ENCODE assay signal across 12 cellular contexts in genomic region chr11:130603585-130603906, GRCh38.
A peak's percentile ranks its signal among the peaks of the same experiment; 100 is the strongest.
DNase-seq lines count a peak whose midpoint lies in the region; ATAC-seq and TF ChIP-seq lines count a peak whose summit lies in the region.
"Had no signal": no experiment of that assay in that cellular context is flagged by ENCODE, and none has a peak within 500 bp of the region (broad histone marks: within the 10 kb centered on the region; RNA-seq: fewer than 3 reads in every experiment).

No MANE protein-coding gene starts in this region.

- H3K4me1 ChIP-seq in breast epithelium (no peaks in the 10 kb centered on the region), mammary epithelial cell (ENCODE audit: insufficient read depth, low read length) (no peaks in the 10 kb centered on the region), sigmoid colon (peaks cover 0 to 53% (median 50%) of the 10 kb centered on the region in 4 donors), thyroid gland (peaks cover 15 to 20% of the 10 kb centered on the region in 2 donors), PC-3 (ENCODE audit: insufficient read depth, low read length) (peaks cover 16% of the 10 kb centered on the region)

- no peaks in the 10 kb centered on the region for H3K27me3 Mint-ChIP-seq in nephron (ENCODE audit: low read depth)
- H3K27me3 Mint-ChIP-seq: CD4-positive, CD25-positive, alpha-beta regulatory T cell had no signal

- POLR2A ChIA-PET in PC-3 (lab: Charles Lee; ENCODE audit: unreplicated experiment): no interaction called here

- CTCF ChIA-PET in mammary epithelial cell (lab: Charles Lee; ENCODE audit: low non-redundant PET) (no interaction called here), PC-3 (lab: Charles Lee) (no interaction called here)

- H3K4me1 Mint-ChIP-seq in nephron: peaks cover 86% of the 10 kb centered on the region
- H3K4me1 Mint-ChIP-seq: CD4-positive, CD25-positive, alpha-beta regulatory T cell had no signal

- H2AFZ ChIP-seq in mammary epithelial cell (ENCODE audit: low read depth, low read length): no peak overlapping the region
- no peak overlapping the region for H2AFZ ChIP-seq in PC-3 (ENCODE audit: low read length)

- H3K4me2 ChIP-seq in mammary epithelial cell (ENCODE audit: insufficient read depth, low read depth, low read length) (no peak overlapping the region), PC-3 (ENCODE audit: low read length) (no peak overlapping the region)

- 97% methylated on average over 4 of the region's 4 CpGs for WGBS in mammary epithelial cell (ENCODE audit: low coverage, missing lambda C conversion rate)
- 22 to 62% methylated on average over 4 of the region's 4 CpGs for WGBS in sigmoid colon, 2 donors
- whole genome bisulfite sequencing in thyroid gland, 2 donors: 90 to 92% methylated on average over 4 of the region's 4 CpGs

- BruUV-seq in mammary epithelial cell (replicated peaks; lab: Mats Ljungman, UMichigan) (no TSS peak), PC-3 (replicated peaks; lab: Mats Ljungman, UMichigan) (no TSS peak)

- H3K27ac ChIP-seq in breast epithelium (peak overlapping the region; percentile 48 to 62), mammary epithelial cell (ENCODE audit: insufficient read depth, low read depth, low read length) (no peak overlapping the region), sigmoid colon (peak overlapping the region in 3 of 4 donors; percentile 64 to 75 (median 75)), thyroid gland (no peak overlapping the region), PC-3 (ENCODE audit: low read length) (no peak overlapping the region)
- H3K27ac ChIP-seq: BLaER1 treated with 17β-estradiol and CSF1 and Interleukin-3, amounts not matched to agents 10 nM and 100 nM had no signal

- TF ChIP-seq CTCF in breast epithelium (IDR thresholded peaks at IDR 0.05) (no peak), mammary epithelial cell (conservative IDR thresholded peaks at IDR 0.05 in 1 of 2, IDR thresholded peaks at IDR 0.05 in 1 of 2; ENCODE audit: extremely low read depth in 1 of 2, insufficient read depth in 1 of 2, low read depth in 1 of 2, low read length in 2 of 2) (no peak), nephron (IDR thresholded peaks at IDR 0.05; ENCODE audit: unreplicated experiment in 3 of 3) (no peak), sigmoid colon (IDR thresholded peaks at IDR 0.05) (no peak), thyroid gland (IDR thresholded peaks at IDR 0.05) (no peak), PC-3 (conservative IDR thresholded peaks at IDR 0.05; ENCODE audit: low read depth, low read length) (no peak)

- H3K9me3 ChIP-seq in breast epithelium (no peaks in the 10 kb centered on the region), mammary epithelial cell (replicated peaks; ENCODE audit: insufficient read depth, low read length) (no peaks in the 10 kb centered on the region), sigmoid colon (no peaks in the 10 kb centered on the region), thyroid gland (no peaks in the 10 kb centered on the region), PC-3 (ENCODE audit: low read length) (no peaks in the 10 kb centered on the region)

- DNase-seq in breast epithelium (ENCODE audit: low spot score in 2 of 2): no peak
- no peak for DNase-seq in mammary epithelial cell
- DNase-seq in sigmoid colon: no peak
- DNase-seq in activated CD8-positive, alpha-beta memory T cell treated with anti-CD3 and anti-CD28 coated beads for 24 hours: no peak
- DNase-seq in thyroid gland: no peak
- DNase-seq in PC-3: no peak
- DNase-seq: ACHN; CD4-positive, CD25-positive, alpha-beta regulatory T cell; HCEC 1CT; HFFc6 had no signal

- H3K4me3 ChIP-seq in breast epithelium: no peak overlapping the region
- no peak overlapping the region for H3K4me3 ChIP-seq in mammary epithelial cell (replicated peaks in 1 of 3; ENCODE audit: insufficient read depth in 1 of 3, low read depth in 2 of 3, low read length in 3 of 3)
- H3K4me3 ChIP-seq in sigmoid colon: no peak overlapping the region
- H3K4me3 ChIP-seq in thyroid gland (replicated peaks in 1 of 3): no peak overlapping the region
- H3K4me3 ChIP-seq in PC-3 (ENCODE audit: low read length): no peak overlapping the region
- H3K4me3 ChIP-seq: BLaER1 treated with 17β-estradiol and CSF1 and Interleukin-3, amounts not matched to agents 10 nM and 100 nM had no signal

- no peak for TF ChIP-seq POLR2A in breast epithelium (IDR thresholded peaks at IDR 0.05)
- TF ChIP-seq POLR2A in sigmoid colon (IDR thresholded peaks at IDR 0.05): no peak
- TF ChIP-seq POLR2A in thyroid gland (IDR thresholded peaks at IDR 0.05): no peak

- H3K4me3 Mint-ChIP-seq in nephron: no peak overlapping the region
- H3K4me3 Mint-ChIP-seq: CD4-positive, CD25-positive, alpha-beta regulatory T cell; HFFc6 had no signal

- intact Hi-C loops in breast epithelium (cut with DNase I; ENCODE audit: low total_unique reads): no loop called here
- intact Hi-C loops in mammary epithelial cell (cut with micrococcal nuclease): no loop called here
- intact Hi-C loops in sigmoid colon (cut with DNase I): loop anchor here (5.0 kb wide), 1 partner anchor 81 kb away; no protein-coding TSS in a partner anchor
- intact Hi-C loops in thyroid gland (cut with DNase I): no loop called here
- intact Hi-C loops in PC-3 (cut with micrococcal nuclease): no loop called here

- peaks cover 3% of the 10 kb centered on the region for H3F3A ChIP-seq in PC-3 (ENCODE audit: low read length, unreplicated experiment)

- H3K9ac ChIP-seq in mammary epithelial cell (ENCODE audit: insufficient read depth, low read length) (no peak overlapping the region), PC-3 (ENCODE audit: low read length) (no peak overlapping the region)
- H3K9ac ChIP-seq: BLaER1 treated with 17β-estradiol and CSF1 and Interleukin-3, amounts not matched to agents 10 nM and 100 nM had no signal

- no peak for TF ChIP-seq EP300 in sigmoid colon (IDR thresholded peaks at IDR 0.05)

- peak overlapping the region; percentile 94 to 99 (median 95) for H3K27ac Mint-ChIP-seq in nephron
- H3K27ac Mint-ChIP-seq: CD4-positive, CD25-positive, alpha-beta regulatory T cell; HFFc6 had no signal

- no peaks in the 10 kb centered on the region for H3K36me3 ChIP-seq in breast epithelium
- H3K36me3 ChIP-seq in mammary epithelial cell (ENCODE audit: insufficient read depth, low read length): no peaks in the 10 kb centered on the region
- no peaks in the 10 kb centered on the region for H3K36me3 ChIP-seq in sigmoid colon
- no peaks in the 10 kb centered on the region for H3K36me3 ChIP-seq in thyroid gland
- H3K36me3 ChIP-seq in PC-3 (ENCODE audit: low read depth, low read length): no peaks in the 10 kb centered on the region
- H3K36me3 ChIP-seq: BLaER1 treated with 17β-estradiol and CSF1 and Interleukin-3, amounts not matched to agents 10 nM and 100 nM had no signal

- H3K27me3 ChIP-seq in breast epithelium (no peaks in the 10 kb centered on the region), mammary epithelial cell (ENCODE audit: insufficient read depth, low read length) (no peaks in the 10 kb centered on the region), sigmoid colon (no peaks in the 10 kb centered on the region), thyroid gland (no peaks in the 10 kb centered on the region), PC-3 (ENCODE audit: low read length) (no peaks in the 10 kb centered on the region)
- H3K27me3 ChIP-seq: BLaER1 treated with 17β-estradiol and CSF1 and Interleukin-3, amounts not matched to agents 10 nM and 100 nM had no signal

- H3K9me2 ChIP-seq in PC-3 (replicated peaks; ENCODE audit: low read length): no peaks in the 10 kb centered on the region

- in situ Hi-C loops in mammary epithelial cell (cut with MboI; ENCODE audit: low sequenced_read_pairs in 2 of 2): no loop called here

- H3K9me3 Mint-ChIP-seq in nephron: no peaks in the 10 kb centered on the region
- H3K9me3 Mint-ChIP-seq: HFFc6 had no signal

- H3K36me3 Mint-ChIP-seq in nephron (ENCODE audit: low read depth): no peaks in the 10 kb centered on the region
- H3K36me3 Mint-ChIP-seq: CD4-positive, CD25-positive, alpha-beta regulatory T cell had no signal

- no peak for ATAC-seq in PC-3

- dilution Hi-C loops in mammary epithelial cell (cut with HindIII; ENCODE audit: low sequenced_read_pairs): loop anchor here (5.0 kb wide), 1 partner anchor 34 kb away; no protein-coding TSS in a partner anchor

- H4K20me1 ChIP-seq in mammary epithelial cell (ENCODE audit: insufficient read depth, low read length) (no peaks in the 10 kb centered on the region), PC-3 (ENCODE audit: low read length) (no peaks in the 10 kb centered on the region)
- H4K20me1 ChIP-seq: BLaER1 treated with 17β-estradiol and CSF1 and Interleukin-3, amounts not matched to agents 10 nM and 100 nM had no signal

- no peaks in the 10 kb centered on the region for H3K79me2 ChIP-seq in mammary epithelial cell (ENCODE audit: insufficient read depth, low read length)
- no peaks in the 10 kb centered on the region for H3K79me2 ChIP-seq in PC-3 (ENCODE audit: low read length)

Comparison
In these comparisons a context has a peak if more than half of its experiments do, and no peak if none do; other contexts are left out.
1. H3K27ac ChIP-seq: peak in breast epithelium (2 of 2) and sigmoid colon (3 of 4); none in mammary epithelial cell (single experiment), thyroid gland (0 of 3) and PC-3 (single experiment).